ENCODE assay signal across 8 cellular contexts in genomic region chr14:22071001-22071400, GRCh38.
A peak's percentile ranks its signal among the peaks of the same experiment; 100 is the strongest.
DNase-seq lines count a peak whose midpoint lies in the region; ATAC-seq, FAIRE-seq and TF ChIP-seq lines count a peak whose summit lies in the region.

No MANE protein-coding gene starts in this region.

- H3K27ac ChIP-seq in uterus = no peak overlapping the region

- H3K9me2 ChIP-seq in Loucy (replicated peaks; ENCODE audit: low read depth, low read length) = no peaks in the 10 kb centered on the region

- peaks cover 10% of the 10 kb centered on the region for H3K27me3 ChIP-seq in Loucy (ENCODE audit: insufficient read depth, low read length, poor library complexity, severe bottlenecking)
- no peaks in the 10 kb centered on the region for H3K27me3 ChIP-seq in uterus

- ATAC-seq in GM18505 (IDR thresholded peaks at IDR 0.05; ENCODE audit: unreplicated experiment) (peak; percentile 93), GM21717 (IDR thresholded peaks at IDR 0.05; ENCODE audit: unreplicated experiment) (peak; percentile 83)

- no peaks in the 10 kb centered on the region for H3K9me3 Mint-ChIP-seq in activated naive CD4-positive, alpha-beta T cell treated with anti-CD3 and anti-CD28 coated beads, Interleukin-2, amount 10 ng/mL, durations not matched to agents 7 days and 5 days
- no peaks in the 10 kb centered on the region for H3K9me3 Mint-ChIP-seq in chondrocyte (ENCODE audit: low read depth)

- peaks cover 13% of the 10 kb centered on the region for H3K36me3 Mint-ChIP-seq in activated naive CD4-positive, alpha-beta T cell treated with anti-CD3 and anti-CD28 coated beads, Interleukin-2, amount 10 ng/mL, durations not matched to agents 7 days and 5 days
- H3K36me3 Mint-ChIP-seq in chondrocyte (ENCODE audit: low read depth) = no peaks in the 10 kb centered on the region

- peak; percentile 77 for DNase-seq in activated naive CD4-positive, alpha-beta T cell treated with anti-CD3 and anti-CD28 coated beads, Interleukin-2, amount 10 ng/mL, durations not matched to agents 7 days and 5 days
- DNase-seq in chondrocyte (ENCODE audit: low spot score) (no peak), HTR-8/SVneo (ENCODE audit: insufficient read length, low spot score) (no peak), nucleus accumbens (lab: John Stamatoyannopoulos, UW) (no peak), uterus (no peak)

- no peaks in the 10 kb centered on the region for H3K27me3 Mint-ChIP-seq in activated naive CD4-positive, alpha-beta T cell treated with anti-CD3 and anti-CD28 coated beads, Interleukin-2, amount 10 ng/mL, durations not matched to agents 7 days and 5 days
- peaks cover 52% of the 10 kb centered on the region for H3K27me3 Mint-ChIP-seq in chondrocyte (ENCODE audit: low read depth)

- peak overlapping the region; percentile 92 for H3K4me3 Mint-ChIP-seq in activated naive CD4-positive, alpha-beta T cell treated with anti-CD3 and anti-CD28 coated beads, Interleukin-2, amount 10 ng/mL, durations not matched to agents 7 days and 5 days
- no peak overlapping the region for H3K4me3 Mint-ChIP-seq in chondrocyte (ENCODE audit: unreplicated experiment)

- peaks cover 16% of the 10 kb centered on the region for H3F3A ChIP-seq in Loucy (ENCODE audit: low read depth)

- H3K4me3 ChIP-seq in Loucy (ENCODE audit: low read length, poor library complexity, severe bottlenecking) (peak overlapping the region; percentile 79), uterus (no peak overlapping the region)

- H3K36me3 ChIP-seq in Loucy (ENCODE audit: insufficient read depth, low read length) = no peaks in the 10 kb centered on the region
- no peaks in the 10 kb centered on the region for H3K36me3 ChIP-seq in uterus

- peaks cover 15% of the 10 kb centered on the region for H3K79me2 ChIP-seq in Loucy (ENCODE audit: insufficient read depth, low read length)

- CTCF ChIA-PET in activated naive CD4-positive, alpha-beta T cell treated with anti-CD3 and anti-CD28 coated beads, Interleukin-2, amount 10 ng/mL, durations not matched to agents 7 days and 5 days (lab: Charles Lee) = interaction anchor here (1.0 to 3.9 kb wide), 6 partner anchors 13 to 157 kb away, joined by 3 to 14 read pairs (median 3); no protein-coding TSS in a partner anchor

- H3K4me1 Mint-ChIP-seq in activated naive CD4-positive, alpha-beta T cell treated with anti-CD3 and anti-CD28 coated beads, Interleukin-2, amount 10 ng/mL, durations not matched to agents 7 days and 5 days = peaks cover 49% of the 10 kb centered on the region
- peaks cover 6% of the 10 kb centered on the region for H3K4me1 Mint-ChIP-seq in chondrocyte (ENCODE audit: low read depth)

- H3K4me2 ChIP-seq in Loucy (ENCODE audit: low read depth, low read length, poor library complexity, severe bottlenecking) = peak overlapping the region; percentile 94

- intact Hi-C loops in uterus (cut with DNase I; ENCODE audit: low total_unique reads) = no loop called here

- H3K27ac Mint-ChIP-seq in activated naive CD4-positive, alpha-beta T cell treated with anti-CD3 and anti-CD28 coated beads, Interleukin-2, amount 10 ng/mL, durations not matched to agents 7 days and 5 days = peak overlapping the region; percentile 98
- H3K27ac Mint-ChIP-seq in chondrocyte (ENCODE audit: unreplicated experiment) = no peak overlapping the region

- H3K9me3 ChIP-seq in Loucy (ENCODE audit: insufficient read depth, low read depth, low read length) = peaks cover 4% of the 10 kb centered on the region; the same call in 1 of the 2 replicates
- H3K9me3 ChIP-seq in uterus = no peaks in the 10 kb centered on the region

- H3K4me1 ChIP-seq in Loucy (ENCODE audit: insufficient read depth, low read length, poor library complexity, severe bottlenecking) (peaks cover 52% of the 10 kb centered on the region), uterus (no peaks in the 10 kb centered on the region)

- no peaks in the 10 kb centered on the region for H4K20me1 ChIP-seq in Loucy (ENCODE audit: insufficient read depth, low read length, poor library complexity, severe bottlenecking)

- no peak overlapping the region for H2AFZ ChIP-seq in Loucy (ENCODE audit: low read length)

- no peak for TF ChIP-seq POLR2A in GM18505 (IDR thresholded peaks at IDR 0.05; ENCODE audit: borderline replicate concordance, extremely low read depth, insufficient read depth, insufficient read length)
- TF ChIP-seq POLR2A in uterus (IDR thresholded peaks at IDR 0.05) = no peak

- no peak for FAIRE-seq in HTR-8/SVneo (lab: Jason Lieb, UNC)

- H3K9ac ChIP-seq in Loucy (ENCODE audit: low read depth, low read length, poor library complexity, severe bottlenecking) = peak overlapping the region; percentile 91

- TF ChIP-seq CTCF in Loucy (conservative IDR thresholded peaks at IDR 0.05; ENCODE audit: low read length) = no peak
- TF ChIP-seq CTCF in chondrocyte (IDR thresholded peaks at IDR 0.05) = no peak
- TF ChIP-seq CTCF in uterus (IDR thresholded peaks at IDR 0.05) = no peak
